23 cellular contexts compared by ENCODE assay signal in the genomic region with DNA sequence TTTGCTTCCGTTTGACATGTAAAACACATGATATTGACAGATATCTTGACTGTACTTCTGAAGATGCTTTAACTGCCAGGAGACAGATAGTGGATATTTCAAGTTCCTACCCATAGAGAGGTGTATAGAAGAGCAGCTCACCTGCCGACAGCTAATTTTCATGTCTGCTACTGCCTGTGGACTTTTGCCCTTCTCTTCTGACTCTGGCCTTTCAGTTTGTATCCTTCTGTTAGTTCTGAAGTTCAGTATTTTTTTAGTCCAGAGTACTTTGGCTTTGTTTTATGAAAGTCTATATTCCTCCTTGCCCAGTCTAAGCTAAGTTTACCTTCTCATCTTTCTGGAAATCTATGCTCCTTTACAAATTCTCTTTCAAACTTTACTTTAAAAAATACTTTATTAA.
"Had no signal": no experiment of that assay in that cellular context is flagged by ENCODE, and none has a peak within 500 bp of the region (broad histone marks: within the 10 kb centered on the region; RNA-seq: fewer than 3 reads in every experiment).

No MANE protein-coding gene starts in this region.

- H3K4me3 ChIP-seq: esophagus squamous epithelium, left ventricle myocardium inferior, lower lobe of right lung, psoas muscle, skin epidermis, thoracic aorta, tibial nerve, upper lobe of left lung had no signal

- H3K27me3 ChIP-seq: esophagus squamous epithelium, tibial nerve, upper lobe of left lung had no signal

- H3K9me3 ChIP-seq: esophagus squamous epithelium, psoas muscle, thoracic aorta, upper lobe of left lung had no signal

- H3K36me3 ChIP-seq: esophagus squamous epithelium, left ventricle myocardium inferior, lower lobe of right lung, thoracic aorta, tibial nerve, upper lobe of left lung had no signal

- ATAC-seq: effector memory CD8-positive, alpha-beta T cell; lower lobe of right lung; naive thymus-derived CD8-positive, alpha-beta T cell; psoas muscle; right cardiac atrium; stimulated activated naive B cell treated with anti-CD40 and anti-IgM and Interleukin-4, amounts not matched to agents 10 μg/mL and 1 μg/mL and 100 μg/mL, for 72 hours had no signal

- H3K4me1 ChIP-seq: esophagus squamous epithelium, left ventricle myocardium inferior, lower lobe of right lung, psoas muscle, tibial nerve, upper lobe of left lung had no signal

- DNase-seq: cortex of kidney; effector memory CD8-positive, alpha-beta T cell; erythroblast; esophagus squamous epithelium; foreskin melanocyte; kidney; left ventricle myocardium inferior; lower lobe of right lung; naive thymus-derived CD8-positive, alpha-beta T cell; nephron progenitor cell; nucleus accumbens; posterior cingulate gyrus; psoas muscle; right cardiac atrium; stimulated activated CD4-positive, alpha-beta T cell treated with anti-CD3 and anti-CD28 coated beads, Interleukin-15, amount 100 ng/mL, for 24 hours; stimulated activated CD4-positive, alpha-beta T cell treated with anti-CD3 and anti-CD28 coated beads, Interleukin-2, amount 100 ng/mL, for 48 hours; stimulated activated naive B cell treated with anti-CD40 and anti-IgM and Interleukin-4, amounts not matched to agents 10 μg/mL and 1 μg/mL and 100 μg/mL, for 72 hours had no signal

- FAIRE-seq: endometrium, kidney, urothelium cell line had no signal

- H3K27ac ChIP-seq: esophagus squamous epithelium, left ventricle myocardium inferior, lower lobe of right lung, psoas muscle, skin epidermis, thoracic aorta, tibial nerve, upper lobe of left lung had no signal
